Comparison of ENCODE assay signal across 19 cellular contexts in genomic region chrX:77693594-77693993, GRCh38.
DNase-seq lines count a peak whose midpoint lies in the region; ATAC-seq and TF ChIP-seq lines count a peak whose summit lies in the region.
"Had no signal": no experiment of that assay in that cellular context is flagged by ENCODE, and none has a peak within 500 bp of the region (broad histone marks: within the 10 kb centered on the region; RNA-seq: fewer than 3 reads in every experiment).

No MANE protein-coding gene starts in this region.

- H3K9me3 Mint-ChIP-seq in activated CD4-positive, alpha-beta T cell treated with anti-CD3 and anti-CD28 coated beads, Interleukin-2, amount 10 ng/mL, durations not matched to agents 7 days and 5 days = no peaks in the 10 kb centered on the region
- no peaks in the 10 kb centered on the region for H3K9me3 Mint-ChIP-seq in activated CD4-positive, alpha-beta T cell treated with anti-CD3 and anti-CD28 coated beads, Interleukin-2, amount 10 ng/mL, durations not matched to agents 24 days and 14 days
- H3K9me3 Mint-ChIP-seq in natural killer cell = no peaks in the 10 kb centered on the region
- H3K9me3 Mint-ChIP-seq: CD14-positive monocyte; naive thymus-derived CD8-positive, alpha-beta T cell; stimulated activated naive CD8-positive, alpha-beta T cell treated with anti-CD3 and anti-CD28 coated beads, Interleukin-15, amount 100 ng/mL, for 72 hours had no signal

- no peak for ATAC-seq in natural killer cell
- ATAC-seq: naive thymus-derived CD8-positive, alpha-beta T cell; stimulated activated naive CD8-positive, alpha-beta T cell treated with anti-CD3 and anti-CD28 coated beads, Interleukin-15, amount 100 ng/mL, for 72 hours had no signal

- peaks cover 24% of the 10 kb centered on the region for H3K36me3 Mint-ChIP-seq in activated CD4-positive, alpha-beta T cell treated with anti-CD3 and anti-CD28 coated beads, Interleukin-2, amount 10 ng/mL, durations not matched to agents 7 days and 5 days (ENCODE audit: low read depth)
- peaks cover 18% of the 10 kb centered on the region for H3K36me3 Mint-ChIP-seq in activated CD4-positive, alpha-beta T cell treated with anti-CD3 and anti-CD28 coated beads, Interleukin-2, amount 10 ng/mL, durations not matched to agents 24 days and 14 days (ENCODE audit: low read depth)
- H3K36me3 Mint-ChIP-seq in natural killer cell = no peaks in the 10 kb centered on the region
- H3K36me3 Mint-ChIP-seq: activated naive CD8-positive, alpha-beta T cell had no signal

- WGBS in mammary epithelial cell (ENCODE audit: low coverage, missing lambda C conversion rate) = 82% methylated on average over 5 of the region's 5 CpGs

- POLR2A ChIA-PET in activated CD4-positive, alpha-beta T cell treated with anti-CD3 and anti-CD28 coated beads, Interleukin-2, amount 10 ng/mL, durations not matched to agents 7 days and 5 days (lab: Charles Lee) = no interaction called here

- H4K20me1 ChIP-seq in KMS-11 (ENCODE audit: insufficient read depth) (no peaks in the 10 kb centered on the region), mammary epithelial cell (ENCODE audit: insufficient read depth, low read length) (no peaks in the 10 kb centered on the region)

- H3K27ac ChIP-seq in KMS-11 = peak overlapping the region; percentile 60
- H3K27ac ChIP-seq in mammary epithelial cell (ENCODE audit: insufficient read depth, low read depth, low read length) = no peak overlapping the region
- no peak overlapping the region for H3K27ac ChIP-seq in SJCRH30

- peaks cover 4% of the 10 kb centered on the region for H3K4me1 Mint-ChIP-seq in activated CD4-positive, alpha-beta T cell treated with anti-CD3 and anti-CD28 coated beads, Interleukin-2, amount 10 ng/mL, durations not matched to agents 7 days and 5 days
- no peaks in the 10 kb centered on the region for H3K4me1 Mint-ChIP-seq in activated CD4-positive, alpha-beta T cell treated with anti-CD3 and anti-CD28 coated beads, Interleukin-2, amount 10 ng/mL, durations not matched to agents 24 days and 14 days
- peaks cover 0 to 8% of the 10 kb centered on the region in 2 donors for H3K4me1 Mint-ChIP-seq in natural killer cell
- H3K4me1 Mint-ChIP-seq: stimulated activated naive CD8-positive, alpha-beta T cell treated with anti-CD3 and anti-CD28 coated beads, Interleukin-15, amount 100 ng/mL, for 72 hours had no signal

- DNase-seq in activated CD4-positive, alpha-beta T cell treated with anti-CD3 and anti-CD28 coated beads, Interleukin-2, amount 10 ng/mL, durations not matched to agents 7 days and 5 days = no peak
- no peak for DNase-seq in activated CD4-positive, alpha-beta T cell treated with anti-CD3 and anti-CD28 coated beads, Interleukin-2, amount 10 ng/mL, durations not matched to agents 24 days and 14 days
- DNase-seq in GM20000 (ENCODE audit: low spot score) (peak; percentile 3), natural killer cell (no peak), mammary epithelial cell (no peak), NCI-H2081 (lab: John Stamatoyannopoulos, UW) (no peak), SJCRH30 (no peak)
- DNase-seq: DMS79 treated with DMSO at 0.1 percent for 48 hours; head of caudate nucleus; IMR-90; naive thymus-derived CD8-positive, alpha-beta T cell; NCI-H2107; NCI-H748 treated with DMSO at 0.1 percent for 48 hours; RPMI8226; stimulated activated naive CD8-positive, alpha-beta T cell treated with anti-CD3 and anti-CD28 coated beads, Interleukin-15, amount 100 ng/mL, for 72 hours had no signal

- peaks cover 55% of the 10 kb centered on the region for H3K4me1 ChIP-seq in KMS-11 (ENCODE audit: low read depth, poor library complexity, severe bottlenecking)
- no peaks in the 10 kb centered on the region for H3K4me1 ChIP-seq in mammary epithelial cell (ENCODE audit: insufficient read depth, low read length)
- no peaks in the 10 kb centered on the region for H3K4me1 ChIP-seq in SJCRH30

- in situ Hi-C loops in mammary epithelial cell (cut with MboI; ENCODE audit: low sequenced_read_pairs in 2 of 2) = no loop called here

- BruUV-seq in mammary epithelial cell (replicated peaks; lab: Mats Ljungman, UMichigan) = no TSS peak

- peak overlapping the region; percentile 32 for H3K4me3 Mint-ChIP-seq in activated CD4-positive, alpha-beta T cell treated with anti-CD3 and anti-CD28 coated beads, Interleukin-2, amount 10 ng/mL, durations not matched to agents 7 days and 5 days
- H3K4me3 Mint-ChIP-seq in activated CD4-positive, alpha-beta T cell treated with anti-CD3 and anti-CD28 coated beads, Interleukin-2, amount 10 ng/mL, durations not matched to agents 24 days and 14 days = no peak overlapping the region
- H3K4me3 Mint-ChIP-seq in natural killer cell = no peak overlapping the region
- H3K4me3 Mint-ChIP-seq: activated naive CD8-positive, alpha-beta T cell; CD14-positive monocyte; naive thymus-derived CD8-positive, alpha-beta T cell; stimulated activated naive CD8-positive, alpha-beta T cell treated with anti-CD3 and anti-CD28 coated beads, Interleukin-15, amount 100 ng/mL, for 72 hours had no signal

- peak overlapping the region; percentile 86 for H3K4me2 ChIP-seq in KMS-11
- no peak overlapping the region for H3K4me2 ChIP-seq in mammary epithelial cell (ENCODE audit: insufficient read depth, low read depth, low read length)

- H3K27me3 Mint-ChIP-seq in activated CD4-positive, alpha-beta T cell treated with anti-CD3 and anti-CD28 coated beads, Interleukin-2, amount 10 ng/mL, durations not matched to agents 7 days and 5 days = no peaks in the 10 kb centered on the region
- no peaks in the 10 kb centered on the region for H3K27me3 Mint-ChIP-seq in activated CD4-positive, alpha-beta T cell treated with anti-CD3 and anti-CD28 coated beads, Interleukin-2, amount 10 ng/mL, durations not matched to agents 24 days and 14 days
- no peaks in the 10 kb centered on the region for H3K27me3 Mint-ChIP-seq in natural killer cell (ENCODE audit: low read depth in 2 of 2)
- H3K27me3 Mint-ChIP-seq: activated naive CD8-positive, alpha-beta T cell; naive thymus-derived CD8-positive, alpha-beta T cell; stimulated activated naive CD8-positive, alpha-beta T cell treated with anti-CD3 and anti-CD28 coated beads, Interleukin-15, amount 100 ng/mL, for 72 hours had no signal

- H3K27me3 ChIP-seq in KMS-11 (ENCODE audit: insufficient read depth, low read depth) = no peaks in the 10 kb centered on the region
- no peaks in the 10 kb centered on the region for H3K27me3 ChIP-seq in mammary epithelial cell (ENCODE audit: insufficient read depth, low read length)
- no peaks in the 10 kb centered on the region for H3K27me3 ChIP-seq in SJCRH30

- dilution Hi-C loops in mammary epithelial cell (cut with HindIII; ENCODE audit: low sequenced_read_pairs) = no loop called here

- CTCF ChIA-PET in activated CD4-positive, alpha-beta T cell treated with anti-CD3 and anti-CD28 coated beads, Interleukin-2, amount 10 ng/mL, durations not matched to agents 7 days and 5 days (lab: Charles Lee) = no interaction called here
- CTCF ChIA-PET in mammary epithelial cell (lab: Charles Lee; ENCODE audit: low non-redundant PET) = no interaction called here

- H3K36me3 ChIP-seq in KMS-11 (ENCODE audit: insufficient read depth) (no peaks in the 10 kb centered on the region), mammary epithelial cell (ENCODE audit: insufficient read depth, low read length) (peaks cover 4% of the 10 kb centered on the region), SJCRH30 (peaks cover under 1% of the 10 kb centered on the region; the same call in 1 of the 2 replicates)

- intact Hi-C loops in activated CD4-positive, alpha-beta T cell treated with anti-CD3 and anti-CD28 coated beads, Interleukin-2, amount 10 ng/mL, durations not matched to agents 24 days and 14 days (cut with micrococcal nuclease) = no loop called here
- intact Hi-C loops in natural killer cell (cut with micrococcal nuclease) = no loop called here
- intact Hi-C loops in mammary epithelial cell (cut with micrococcal nuclease) = no loop called here

- TF ChIP-seq CTCF in GM20000 (IDR thresholded peaks at IDR 0.05; ENCODE audit: extremely low read depth, missing control alignments) (no peak), KMS-11 (conservative IDR thresholded peaks at IDR 0.05; ENCODE audit: low read depth, low read length) (no peak), natural killer cell (IDR thresholded peaks at IDR 0.05) (no peak), mammary epithelial cell (conservative IDR thresholded peaks at IDR 0.05 in 1 of 2, IDR thresholded peaks at IDR 0.05 in 1 of 2; ENCODE audit: extremely low read depth in 1 of 2, insufficient read depth in 1 of 2, low read depth in 1 of 2, low read length in 2 of 2) (no peak)

- H3K27ac Mint-ChIP-seq in activated CD4-positive, alpha-beta T cell treated with anti-CD3 and anti-CD28 coated beads, Interleukin-2, amount 10 ng/mL, durations not matched to agents 7 days and 5 days = no peak overlapping the region
- H3K27ac Mint-ChIP-seq in activated CD4-positive, alpha-beta T cell treated with anti-CD3 and anti-CD28 coated beads, Interleukin-2, amount 10 ng/mL, durations not matched to agents 24 days and 14 days = no peak overlapping the region
- peak overlapping the region; percentile 1 to 33 for H3K27ac Mint-ChIP-seq in natural killer cell
- H3K27ac Mint-ChIP-seq: activated naive CD8-positive, alpha-beta T cell; stimulated activated naive CD8-positive, alpha-beta T cell treated with anti-CD3 and anti-CD28 coated beads, Interleukin-15, amount 100 ng/mL, for 72 hours had no signal

- H3K79me2 ChIP-seq in KMS-11 (ENCODE audit: insufficient read depth, low read depth) (peaks cover 20% of the 10 kb centered on the region), mammary epithelial cell (ENCODE audit: insufficient read depth, low read length) (peaks cover 3% of the 10 kb centered on the region)

- no peak overlapping the region for H3K4me3 ChIP-seq in KMS-11 (IDR thresholded peaks at IDR 0.05; ENCODE audit: insufficient read depth, low read depth, low read length)
- H3K4me3 ChIP-seq in mammary epithelial cell (replicated peaks in 1 of 3; ENCODE audit: insufficient read depth in 1 of 3, low read depth in 2 of 3, low read length in 3 of 3) = no peak overlapping the region
- no peak overlapping the region for H3K4me3 ChIP-seq in SJCRH30
- H3K4me3 ChIP-seq: lung had no signal

- H3K9ac ChIP-seq in KMS-11 = peak overlapping the region; percentile 12; the same call in 1 of the 2 replicates
- no peak overlapping the region for H3K9ac ChIP-seq in mammary epithelial cell (ENCODE audit: insufficient read depth, low read length)

- H2AFZ ChIP-seq in KMS-11 (ENCODE audit: low read depth) (no peak overlapping the region), mammary epithelial cell (ENCODE audit: low read depth, low read length) (no peak overlapping the region)

- no peaks in the 10 kb centered on the region for H3K9me3 ChIP-seq in mammary epithelial cell (replicated peaks; ENCODE audit: insufficient read depth, low read length)
- H3K9me3 ChIP-seq in SJCRH30 (replicated peaks) = no peaks in the 10 kb centered on the region

Comparison
In these comparisons a context has a peak if more than half of its experiments do, and no peak if none do; other contexts are left out.
1. H3K27ac Mint-ChIP-seq: peak in natural killer cell (2 of 2); none in activated CD4-positive, alpha-beta T cell treated with anti-CD3 and anti-CD28 coated beads, Interleukin-2, amount 10 ng/mL, durations not matched to agents 7 days and 5 days (single experiment) and activated CD4-positive, alpha-beta T cell treated with anti-CD3 and anti-CD28 coated beads, Interleukin-2, amount 10 ng/mL, durations not matched to agents 24 days and 14 days (single experiment).